ENCODE assay signal across 8 cellular contexts in the genomic region with DNA sequence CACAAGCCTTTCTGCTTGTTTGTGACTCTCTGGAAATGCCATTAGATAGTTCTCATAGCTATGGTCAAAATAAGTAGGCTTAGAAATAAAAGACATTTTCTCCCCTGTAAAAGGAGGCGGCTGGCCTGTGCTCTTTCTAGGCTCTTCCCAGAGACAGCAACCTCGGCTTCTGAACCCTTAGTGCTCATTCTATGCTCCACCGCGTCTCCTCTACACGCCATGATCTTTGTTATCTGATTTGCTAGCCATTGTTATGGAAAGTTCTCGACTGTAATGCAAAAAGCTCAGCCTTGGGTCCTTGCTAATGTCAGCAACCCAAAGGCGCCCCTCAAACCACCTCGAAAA.
A peak's percentile ranks its signal among the peaks of the same experiment; 100 is the strongest.
DNase-seq lines count a peak whose midpoint lies in the region; ATAC-seq and TF ChIP-seq lines count a peak whose summit lies in the region.

No MANE protein-coding gene starts in this region.

- H3K27me3 ChIP-seq in ascending aorta (no peaks in the 10 kb centered on the region), iPS-18a (ENCODE audit: control insufficient read depth, insufficient read depth, low read length) (no peaks in the 10 kb centered on the region)

- peak overlapping the region; percentile 61 to 76 for H3K4me3 ChIP-seq in ascending aorta
- peak overlapping the region; percentile 75 for H3K4me3 ChIP-seq in iPS-18a (ENCODE audit: low read length)

- H3K36me3 ChIP-seq in ascending aorta (no peaks in the 10 kb centered on the region), iPS-18a (ENCODE audit: control insufficient read depth, low read depth, low read length) (no peaks in the 10 kb centered on the region)

- peak overlapping the region; percentile 86 for H3K9ac ChIP-seq in iPS-18a (ENCODE audit: low read length)

- H3K9me3 ChIP-seq in ascending aorta (no peaks in the 10 kb centered on the region), iPS-18a (ENCODE audit: control insufficient read depth, low read depth, low read length) (no peaks in the 10 kb centered on the region)

- peak; percentile 24 for ATAC-seq in GM21529 (IDR thresholded peaks at IDR 0.05; ENCODE audit: unreplicated experiment)

- intact Hi-C loops in ascending aorta (cut with DNase I) = loop anchor here (1.0 to 5.0 kb wide), 6 partner anchors 34 to 361 kb away; a partner anchor contains a TSS

- DNase-seq in DMS53 treated with DMSO at 0.1 percent for 48 hours (lab: John Stamatoyannopoulos, UW; ENCODE audit: unreplicated experiment) (peak; percentile 38), M059J (ENCODE audit: low read depth) (peak; percentile 66), ascending aorta (ENCODE audit: low spot score in 2 of 2) (no peak), D341Med (ENCODE audit: low spot score) (no peak), foreskin melanocyte (no peak)
- DNase-seq in stimulated activated CD8-positive, alpha-beta memory T cell treated with anti-CD3 and anti-CD28 coated beads, Interleukin-4, amount 100 ng/mL, for 48 hours = peak; percentile 30

- no peak for TF ChIP-seq CTCF in ascending aorta (IDR thresholded peaks at IDR 0.05)

- peaks cover 3 to 18% of the 10 kb centered on the region in 2 donors for H3K4me1 ChIP-seq in ascending aorta
- peaks cover 44% of the 10 kb centered on the region for H3K4me1 ChIP-seq in iPS-18a (ENCODE audit: control insufficient read depth, low read depth, low read length)

- H3K27ac ChIP-seq in ascending aorta (peak overlapping the region; percentile 90 to 93), iPS-18a (ENCODE audit: low read length) (peak overlapping the region; percentile 96)

Comparison
In these comparisons a context has a peak if more than half of its experiments do, and no peak if none do; other contexts are left out.
1. DNase-seq: peak in DMS53 treated with DMSO at 0.1 percent for 48 hours (single experiment), M059J (single experiment) and stimulated activated CD8-positive, alpha-beta memory T cell treated with anti-CD3 and anti-CD28 coated beads, Interleukin-4, amount 100 ng/mL, for 48 hours (single experiment); none in ascending aorta (0 of 2), D341Med (single experiment) and foreskin melanocyte (single experiment).